In the genomic region with DNA sequence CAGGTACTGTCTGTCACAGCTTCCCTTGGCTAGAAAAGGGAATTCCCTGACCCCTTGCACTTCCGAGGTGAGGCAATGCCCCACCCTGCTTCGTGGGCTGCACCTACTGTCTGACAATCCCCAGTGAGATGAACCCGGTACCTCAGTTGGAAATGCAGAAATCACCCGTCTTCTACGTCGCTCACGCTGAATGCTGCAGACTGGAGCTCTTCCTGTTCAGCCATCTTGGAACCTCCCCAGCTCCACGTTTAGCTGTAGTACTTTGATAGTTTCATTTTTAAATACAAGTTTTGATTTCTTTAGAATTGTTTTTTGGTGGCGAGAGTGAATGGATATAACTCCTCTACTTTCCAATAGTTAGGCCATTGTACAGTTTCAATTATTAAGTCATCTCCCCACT, we compare ENCODE assay signal across 2 cellular contexts.
TF ChIP-seq lines count a peak whose summit lies in the region.

No MANE protein-coding gene starts in this region.

TF ChIP-seq in A549, 52 proteins besides CTCF, POLR2A, EP300 and RAD21:
- TF ChIP-seq CEBPB (IDR thresholded peaks at IDR 0.05) (no peak), FOXS1 (CRISPR knock-in tag; IDR thresholded peaks at IDR 0.05) (no peak), TFCP2L1 (CRISPR knock-in tag; IDR thresholded peaks at IDR 0.05) (no peak), HOXB5 (CRISPR knock-in tag; IDR thresholded peaks at IDR 0.05) (no peak), SMC3 (IDR thresholded peaks at IDR 0.05) (no peak), BHLHE40 (IDR thresholded peaks at IDR 0.05; ENCODE audit: low read depth, low read length) (no peak), KDM1A (IDR thresholded peaks at IDR 0.05; ENCODE audit: low read depth) (no peak), CHD2 (IDR thresholded peaks at IDR 0.05; ENCODE audit: low read length, partially characterized antibody) (no peak), ZSCAN20 (CRISPR knock-in tag; IDR thresholded peaks at IDR 0.05) (no peak)
- TF ChIP-seq, protein P1, sequence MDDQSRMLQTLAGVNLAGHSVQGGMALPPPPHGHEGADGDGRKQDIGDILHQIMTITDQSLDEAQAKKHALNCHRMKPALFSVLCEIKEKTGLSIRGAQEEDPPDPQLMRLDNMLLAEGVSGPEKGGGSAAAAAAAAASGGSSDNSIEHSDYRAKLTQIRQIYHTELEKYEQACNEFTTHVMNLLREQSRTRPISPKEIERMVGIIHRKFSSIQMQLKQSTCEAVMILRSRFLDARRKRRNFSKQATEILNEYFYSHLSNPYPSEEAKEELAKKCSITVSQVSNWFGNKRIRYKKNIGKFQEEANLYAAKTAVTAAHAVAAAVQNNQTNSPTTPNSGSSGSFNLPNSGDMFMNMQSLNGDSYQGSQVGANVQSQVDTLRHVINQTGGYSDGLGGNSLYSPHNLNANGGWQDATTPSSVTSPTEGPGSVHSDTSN (IDR thresholded peaks at IDR 0.05) = no peak
- TF ChIP-seq, protein P2, sequence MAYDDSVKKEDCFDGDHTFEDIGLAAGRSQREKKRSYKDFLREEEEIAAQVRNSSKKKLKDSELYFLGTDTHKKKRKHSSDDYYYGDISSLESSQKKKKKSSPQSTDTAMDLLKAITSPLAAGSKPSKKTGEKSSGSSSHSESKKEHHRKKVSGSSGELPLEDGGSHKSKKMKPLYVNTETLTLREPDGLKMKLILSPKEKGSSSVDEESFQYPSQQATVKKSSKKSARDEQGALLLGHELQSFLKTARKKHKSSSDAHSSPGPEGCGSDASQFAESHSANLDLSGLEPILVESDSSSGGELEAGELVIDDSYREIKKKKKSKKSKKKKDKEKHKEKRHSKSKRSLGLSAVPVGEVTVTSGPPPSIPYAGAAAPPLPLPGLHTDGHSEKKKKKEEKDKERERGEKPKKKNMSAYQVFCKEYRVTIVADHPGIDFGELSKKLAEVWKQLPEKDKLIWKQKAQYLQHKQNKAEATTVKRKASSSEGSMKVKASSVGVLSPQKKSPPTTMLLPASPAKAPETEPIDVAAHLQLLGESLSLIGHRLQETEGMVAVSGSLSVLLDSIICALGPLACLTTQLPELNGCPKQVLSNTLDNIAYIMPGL (CRISPR knock-in tag; IDR thresholded peaks at IDR 0.05; ENCODE audit: borderline replicate concordance) = no peak
- TF ChIP-seq, protein P3, sequence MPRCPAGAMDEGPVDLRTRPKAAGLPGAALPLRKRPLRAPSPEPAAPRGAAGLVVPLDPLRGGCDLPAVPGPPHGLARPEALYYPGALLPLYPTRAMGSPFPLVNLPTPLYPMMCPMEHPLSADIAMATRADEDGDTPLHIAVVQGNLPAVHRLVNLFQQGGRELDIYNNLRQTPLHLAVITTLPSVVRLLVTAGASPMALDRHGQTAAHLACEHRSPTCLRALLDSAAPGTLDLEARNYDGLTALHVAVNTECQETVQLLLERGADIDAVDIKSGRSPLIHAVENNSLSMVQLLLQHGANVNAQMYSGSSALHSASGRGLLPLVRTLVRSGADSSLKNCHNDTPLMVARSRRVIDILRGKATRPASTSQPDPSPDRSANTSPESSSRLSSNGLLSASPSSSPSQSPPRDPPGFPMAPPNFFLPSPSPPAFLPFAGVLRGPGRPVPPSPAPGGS (IDR thresholded peaks at IDR 0.05) = no peak
- TF ChIP-seq, protein P4, sequence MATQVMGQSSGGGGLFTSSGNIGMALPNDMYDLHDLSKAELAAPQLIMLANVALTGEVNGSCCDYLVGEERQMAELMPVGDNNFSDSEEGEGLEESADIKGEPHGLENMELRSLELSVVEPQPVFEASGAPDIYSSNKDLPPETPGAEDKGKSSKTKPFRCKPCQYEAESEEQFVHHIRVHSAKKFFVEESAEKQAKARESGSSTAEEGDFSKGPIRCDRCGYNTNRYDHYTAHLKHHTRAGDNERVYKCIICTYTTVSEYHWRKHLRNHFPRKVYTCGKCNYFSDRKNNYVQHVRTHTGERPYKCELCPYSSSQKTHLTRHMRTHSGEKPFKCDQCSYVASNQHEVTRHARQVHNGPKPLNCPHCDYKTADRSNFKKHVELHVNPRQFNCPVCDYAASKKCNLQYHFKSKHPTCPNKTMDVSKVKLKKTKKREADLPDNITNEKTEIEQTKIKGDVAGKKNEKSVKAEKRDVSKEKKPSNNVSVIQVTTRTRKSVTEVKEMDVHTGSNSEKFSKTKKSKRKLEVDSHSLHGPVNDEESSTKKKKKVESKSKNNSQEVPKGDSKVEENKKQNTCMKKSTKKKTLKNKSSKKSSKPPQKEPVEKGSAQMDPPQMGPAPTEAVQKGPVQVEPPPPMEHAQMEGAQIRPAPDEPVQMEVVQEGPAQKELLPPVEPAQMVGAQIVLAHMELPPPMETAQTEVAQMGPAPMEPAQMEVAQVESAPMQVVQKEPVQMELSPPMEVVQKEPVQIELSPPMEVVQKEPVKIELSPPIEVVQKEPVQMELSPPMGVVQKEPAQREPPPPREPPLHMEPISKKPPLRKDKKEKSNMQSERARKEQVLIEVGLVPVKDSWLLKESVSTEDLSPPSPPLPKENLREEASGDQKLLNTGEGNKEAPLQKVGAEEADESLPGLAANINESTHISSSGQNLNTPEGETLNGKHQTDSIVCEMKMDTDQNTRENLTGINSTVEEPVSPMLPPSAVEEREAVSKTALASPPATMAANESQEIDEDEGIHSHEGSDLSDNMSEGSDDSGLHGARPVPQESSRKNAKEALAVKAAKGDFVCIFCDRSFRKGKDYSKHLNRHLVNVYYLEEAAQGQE (IDR thresholded peaks at IDR 0.05) = no peak
- TF ChIP-seq, protein P5, sequence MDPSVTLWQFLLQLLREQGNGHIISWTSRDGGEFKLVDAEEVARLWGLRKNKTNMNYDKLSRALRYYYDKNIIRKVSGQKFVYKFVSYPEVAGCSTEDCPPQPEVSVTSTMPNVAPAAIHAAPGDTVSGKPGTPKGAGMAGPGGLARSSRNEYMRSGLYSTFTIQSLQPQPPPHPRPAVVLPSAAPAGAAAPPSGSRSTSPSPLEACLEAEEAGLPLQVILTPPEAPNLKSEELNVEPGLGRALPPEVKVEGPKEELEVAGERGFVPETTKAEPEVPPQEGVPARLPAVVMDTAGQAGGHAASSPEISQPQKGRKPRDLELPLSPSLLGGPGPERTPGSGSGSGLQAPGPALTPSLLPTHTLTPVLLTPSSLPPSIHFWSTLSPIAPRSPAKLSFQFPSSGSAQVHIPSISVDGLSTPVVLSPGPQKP (IDR thresholded peaks at IDR 0.05; ENCODE audit: low read depth, low read length) = no peak

TF ChIP-seq in K562, 482 proteins besides CTCF, POLR2A, EP300 and RAD21:
- TF ChIP-seq YY1 (IDR thresholded peaks at IDR 0.05; ENCODE audit: borderline replicate concordance in 1 of 3, control insufficient read depth in 1 of 3, extremely low read depth in 1 of 3, insufficient read depth in 3 of 3, insufficient read length in 1 of 3, insufficient replicate concordance in 2 of 3, low read depth in 1 of 3, low read length in 2 of 3) (peak in 1 of 3 experiments; percentile 62), SIN3B (IDR thresholded peaks at IDR 0.05; ENCODE audit: low read depth) (no peak)
